Comparison of ENCODE assay signal across 1 cellular context in the genomic region with DNA sequence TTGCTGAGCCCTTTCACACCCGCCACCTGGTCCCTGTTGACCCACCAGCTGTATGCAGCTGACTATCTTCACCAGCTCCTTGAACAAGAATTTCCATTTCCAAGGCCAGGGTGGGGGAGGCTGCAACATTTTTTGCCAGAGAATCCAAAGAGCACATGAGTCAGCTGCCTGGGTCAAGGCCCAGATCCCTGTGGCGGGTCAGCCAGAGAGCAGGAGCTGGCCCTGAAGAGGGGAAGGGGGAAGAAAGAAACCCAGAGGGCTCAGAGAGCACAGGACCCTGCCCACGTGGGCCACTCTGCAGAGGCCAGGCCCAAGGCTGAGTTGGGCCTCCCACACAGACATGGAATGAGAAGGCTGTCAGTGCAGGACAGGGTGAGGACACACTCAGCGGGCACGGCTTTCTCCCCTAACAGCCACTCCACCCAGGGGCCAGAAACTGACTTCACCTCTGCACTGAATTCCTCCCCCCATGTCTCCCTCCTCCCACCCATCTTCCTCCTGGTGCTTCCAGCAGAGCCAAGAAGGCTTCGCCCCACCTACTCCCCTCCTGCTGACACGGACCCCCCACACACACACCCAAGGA.
A peak's percentile ranks its signal among the peaks of the same experiment; 100 is the strongest.
TF ChIP-seq lines count a peak whose summit lies in the region.

No MANE protein-coding gene starts in this region.

TF ChIP-seq in IMR-90, 13 proteins besides CTCF, POLR2A, EP300 and RAD21:
- TF ChIP-seq, protein P1, sequence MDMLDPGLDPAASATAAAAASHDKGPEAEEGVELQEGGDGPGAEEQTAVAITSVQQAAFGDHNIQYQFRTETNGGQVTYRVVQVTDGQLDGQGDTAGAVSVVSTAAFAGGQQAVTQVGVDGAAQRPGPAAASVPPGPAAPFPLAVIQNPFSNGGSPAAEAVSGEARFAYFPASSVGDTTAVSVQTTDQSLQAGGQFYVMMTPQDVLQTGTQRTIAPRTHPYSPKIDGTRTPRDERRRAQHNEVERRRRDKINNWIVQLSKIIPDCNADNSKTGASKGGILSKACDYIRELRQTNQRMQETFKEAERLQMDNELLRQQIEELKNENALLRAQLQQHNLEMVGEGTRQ (IDR thresholded peaks at IDR 0.05; ENCODE audit: low read depth, low read length), result no peak
- TF ChIP-seq CEBPB (IDR thresholded peaks at IDR 0.05; ENCODE audit: low read depth, low read length) (0 out of 2 replicates have a peak, but pooled peaks have one; percentile 22), RFX5 (IDR thresholded peaks at IDR 0.05; ENCODE audit: low read depth, low read length) (no peak), CHD1 (IDR thresholded peaks at IDR 0.05; ENCODE audit: low read depth, low read length) (no peak), FOS (IDR thresholded peaks at IDR 0.05; ENCODE audit: low read depth, low read length) (peak; percentile 48), SMC3 (IDR thresholded peaks at IDR 0.05; ENCODE audit: low read depth, low read length) (no peak), BHLHE40 (IDR thresholded peaks at IDR 0.05; ENCODE audit: low read depth, low read length) (peak; percentile 42; the same call in 1 of the 2 replicates)
